In the genomic region with DNA sequence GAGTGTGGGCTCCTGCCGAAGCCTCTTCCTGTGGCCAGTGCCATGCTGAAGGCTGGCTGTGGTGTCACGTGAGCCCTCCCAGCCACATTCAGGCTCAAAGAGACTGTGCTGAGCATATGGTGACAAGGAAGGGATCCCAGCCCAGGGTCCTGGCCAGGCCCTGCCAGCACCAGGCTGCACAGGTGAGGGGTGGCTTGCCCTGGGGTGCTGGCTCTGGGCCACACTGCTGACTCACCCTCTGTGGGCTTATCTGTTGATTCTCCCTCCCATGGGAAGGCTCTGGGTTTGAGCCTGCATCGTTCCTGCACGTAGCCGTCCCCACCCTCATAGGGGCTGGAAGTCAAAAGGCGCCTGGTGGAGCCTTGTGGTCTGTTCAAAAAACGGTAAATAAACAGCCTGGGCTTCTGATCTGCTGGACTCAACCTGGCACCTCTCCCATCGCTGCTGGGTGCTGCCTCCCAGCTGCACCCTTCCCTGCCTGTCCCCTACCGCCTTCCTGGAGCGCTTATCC, we compare ENCODE assay signal across 8 cellular contexts. TPM values are rescaled to one million over a fixed set of nuclear protein-coding genes. Genes with fewer than 3 reads are reported as not detected.
DNase-seq lines count a peak whose midpoint lies in the region; ATAC-seq and TF ChIP-seq lines count a peak whose summit lies in the region.

No MANE protein-coding gene starts in this region.

- intact Hi-C loops in sciatic nerve (cut with DNase I), result no loop called here

- H3K27me3 Mint-ChIP-seq in activated naive CD8-positive, alpha-beta T cell, result no peaks in the 10 kb centered on the region
- H3K27me3 Mint-ChIP-seq in activated naive CD8-positive, alpha-beta T cell treated with anti-CD3 and anti-CD28 coated beads, Interleukin-2, amount 50 U/mL, for 24 hours, result no peaks in the 10 kb centered on the region
- H3K27me3 Mint-ChIP-seq in T-cell, result no peaks in the 10 kb centered on the region

- H3K36me3 Mint-ChIP-seq in activated naive CD8-positive, alpha-beta T cell, result peaks cover 2% of the 10 kb centered on the region
- H3K36me3 Mint-ChIP-seq in activated naive CD8-positive, alpha-beta T cell treated with anti-CD3 and anti-CD28 coated beads, Interleukin-2, amount 50 U/mL, for 24 hours (ENCODE audit: low read depth), result no peaks in the 10 kb centered on the region
- no peaks in the 10 kb centered on the region for H3K36me3 Mint-ChIP-seq in T-cell

- H3K27ac Mint-ChIP-seq in activated naive CD8-positive, alpha-beta T cell, result peak overlapping the region; percentile 16
- H3K27ac Mint-ChIP-seq in activated naive CD8-positive, alpha-beta T cell treated with anti-CD3 and anti-CD28 coated beads, Interleukin-2, amount 50 U/mL, for 24 hours, result no peak overlapping the region
- H3K27ac Mint-ChIP-seq in T-cell, result peak overlapping the region; percentile 81 to 84

- POLR2A ChIA-PET in T-cell (lab: Charles Lee), result no interaction called here

- H3K9me3 Mint-ChIP-seq in activated naive CD8-positive, alpha-beta T cell (ENCODE audit: low read depth), result no peaks in the 10 kb centered on the region
- no peaks in the 10 kb centered on the region for H3K9me3 Mint-ChIP-seq in activated naive CD8-positive, alpha-beta T cell treated with anti-CD3 and anti-CD28 coated beads, Interleukin-2, amount 50 U/mL, for 24 hours
- no peaks in the 10 kb centered on the region for H3K9me3 Mint-ChIP-seq in T-cell

- ATAC-seq in activated naive CD8-positive, alpha-beta T cell treated with anti-CD3 and anti-CD28 coated beads, Interleukin-2, amount 50 U/mL, for 24 hours, result no peak
- ATAC-seq in T-cell (replicated peaks in 1 of 4) (peak in 2 of 4 experiments; percentile 16 to 25), sciatic nerve (peak; percentile 51), HG02610 (IDR thresholded peaks at IDR 0.05; ENCODE audit: unreplicated experiment) (no peak), GM19397 (IDR thresholded peaks at IDR 0.05; ENCODE audit: unreplicated experiment) (no peak)

- peaks cover 67% of the 10 kb centered on the region for H3K4me1 Mint-ChIP-seq in activated naive CD8-positive, alpha-beta T cell (ENCODE audit: low read depth)
- H3K4me1 Mint-ChIP-seq in activated naive CD8-positive, alpha-beta T cell treated with anti-CD3 and anti-CD28 coated beads, Interleukin-2, amount 50 U/mL, for 24 hours, result peaks cover 71% of the 10 kb centered on the region
- H3K4me1 Mint-ChIP-seq in T-cell, result peaks cover 78 to 93% (median 84%) of the 10 kb centered on the region in 3 donors

- H3K4me3 Mint-ChIP-seq in activated naive CD8-positive, alpha-beta T cell, result no peak overlapping the region
- no peak overlapping the region for H3K4me3 Mint-ChIP-seq in activated naive CD8-positive, alpha-beta T cell treated with anti-CD3 and anti-CD28 coated beads, Interleukin-2, amount 50 U/mL, for 24 hours
- peak overlapping the region in 1 of 3 donors; percentile 49 for H3K4me3 Mint-ChIP-seq in T-cell

- no peak overlapping the region for H3K4me3 ChIP-seq in fibroblast of villous mesenchyme (ENCODE audit: low read depth, low read length)

- CTCF ChIA-PET in T-cell (lab: Charles Lee), result no interaction called here

- DNase-seq in activated naive CD8-positive, alpha-beta T cell treated with anti-CD3 and anti-CD28 coated beads, Interleukin-2, amount 50 U/mL, for 24 hours, result no peak
- DNase-seq in T-cell (no peak), fibroblast of villous mesenchyme (ENCODE audit: low read depth) (peak; percentile 68), sciatic nerve (ENCODE audit: low spot score) (no peak), NCI-H1417 treated with DMSO at 0.1 percent for 48 hours (lab: John Stamatoyannopoulos, UW) (no peak)

- TF ChIP-seq CTCF in fibroblast of villous mesenchyme (IDR thresholded peaks at IDR 0.05; ENCODE audit: insufficient read depth, low read depth, low read length), result no peak

RNA-seq across cellular contexts. Expression of a gene that starts 31.1 kb away (rescaled TPM):
- 100 to 1,000 TPM; 272 to 329 (median 297) TPM for total RNA-seq in T-cell
- 101 and 107 TPM in 2 replicates for total RNA-seq in fibroblast of villous mesenchyme
- total RNA-seq in sciatic nerve, result 136 TPM

RNA-seq across cellular contexts. Expression of a gene that starts 47.7 kb away (rescaled TPM):
- total RNA-seq in T-cell, result 10 to 100 TPM; 47.7 to 68.1 (median 55.1) TPM
- 20.6 and 25.5 TPM in 2 replicates for total RNA-seq in fibroblast of villous mesenchyme
- 43.8 TPM for total RNA-seq in sciatic nerve
